ENCODE assay signal across 8 cellular contexts in genomic region chr1:12617511-12617900, GRCh38. TPM values are rescaled to one million over a fixed set of nuclear protein-coding genes. Genes with fewer than 3 reads are reported as not detected.
DNase-seq lines count a peak whose midpoint lies in the region; ATAC-seq and TF ChIP-seq lines count a peak whose summit lies in the region.

No MANE protein-coding gene starts in this region.

- H3K4me1 ChIP-seq in body of pancreas (peaks cover 66% of the 10 kb centered on the region), mesenchymal stem cell (ENCODE audit: control insufficient read depth, insufficient read depth, low read depth, low read length) (peaks cover 35% of the 10 kb centered on the region), transverse colon (peaks cover 17 to 68% (median 52%) of the 10 kb centered on the region in 4 donors)

- no peaks in the 10 kb centered on the region for H3K79me1 ChIP-seq in mesenchymal stem cell (replicated peaks; ENCODE audit: low read length, poor library complexity, severe bottlenecking)

- H3K4me2 ChIP-seq in mesenchymal stem cell (ENCODE audit: low read length, poor library complexity, severe bottlenecking), result peak overlapping the region; percentile 93

- no peak overlapping the region for H3K23ac ChIP-seq in mesenchymal stem cell (ENCODE audit: low read length in 2 of 2)

- no peak overlapping the region for H3K4ac ChIP-seq in mesenchymal stem cell (ENCODE audit: low read depth in 1 of 2, low read length in 2 of 2)

- TF ChIP-seq EP300 in transverse colon (IDR thresholded peaks at IDR 0.05; ENCODE audit: low read depth), result no peak

- TF ChIP-seq CTCF in C4-2B (conservative IDR thresholded peaks at IDR 0.05) (no peak), body of pancreas (IDR thresholded peaks at IDR 0.05) (no peak), transverse colon (IDR thresholded peaks at IDR 0.05) (no peak)

- H3K9me3 ChIP-seq in body of pancreas (no peaks in the 10 kb centered on the region), mesenchymal stem cell (ENCODE audit: control insufficient read depth, low read length) (no peaks in the 10 kb centered on the region), transverse colon (no peaks in the 10 kb centered on the region)

- peak overlapping the region; percentile 91 for H3K9ac ChIP-seq in mesenchymal stem cell (ENCODE audit: low read length)

- H3K4me3 ChIP-seq in body of pancreas (peak overlapping the region; percentile 47 to 80), mesenchymal stem cell (ENCODE audit: insufficient read depth in 1 of 2, low read depth in 1 of 2, low read length in 2 of 2) (peak overlapping the region in 1 of 2 experiments; percentile 83), transverse colon (peak overlapping the region; percentile 54 to 85 (median 66))

- H2BK15ac ChIP-seq in mesenchymal stem cell (ENCODE audit: low read depth, poor library complexity, severe bottlenecking), result no peak overlapping the region

- no peak overlapping the region for H2AK5ac ChIP-seq in mesenchymal stem cell (ENCODE audit: low read length, severe bottlenecking)

- in situ Hi-C loops in transverse colon (cut with MboI; ENCODE audit: low pct_ligation_motif_present in 1 of 4, low pct_unique_long_range_greater_than_20kb in 1 of 4, low sequenced_read_pairs in 3 of 4), result loop anchor here in 1 of 4 donors (25.0 kb wide), 1 partner anchor 205 kb away; no protein-coding TSS in a partner anchor

- H2BK120ac ChIP-seq in mesenchymal stem cell (ENCODE audit: low read depth, low read length), result no peak overlapping the region

- peak; percentile 58 for DNase-seq in NCI-H69 (lab: John Stamatoyannopoulos, UW)
- DNase-seq in body of pancreas, result peak; percentile 73 to 80 (median 79)
- DNase-seq in mesenchymal stem cell, result no peak
- DNase-seq in transverse colon, result peak; percentile 46

- H3K14ac ChIP-seq in mesenchymal stem cell (ENCODE audit: low read length in 2 of 2), result no peak overlapping the region

- H2BK12ac ChIP-seq in mesenchymal stem cell (ENCODE audit: low read length in 2 of 2), result no peak overlapping the region

- 0% methylated on average over 12 to 13 of the region's 13 CpGs for WGBS in body of pancreas, 2 donors
- 2% methylated on average over 5 of the region's 13 CpGs for WGBS in mesenchymal stem cell
- 0% methylated on average over 4 to 13 of the region's 13 CpGs for WGBS in transverse colon (ENCODE audit: low coverage in 1 of 2), 2 donors

- H3K36me3 ChIP-seq in body of pancreas (replicated peaks in 1 of 2; ENCODE audit: insufficient read depth in 1 of 2, low read depth in 2 of 2) (peaks cover 0 to under 1% of the 10 kb centered on the region in 2 donors), mesenchymal stem cell (ENCODE audit: control insufficient read depth in 1 of 2, insufficient read depth in 2 of 2, low read depth in 1 of 2, low read length in 2 of 2) (peaks cover 0 to 6% of the 10 kb centered on the region in 2 experiments), transverse colon (no peaks in the 10 kb centered on the region)

- ATAC-seq in body of pancreas, result peak; percentile 56
- no peak for ATAC-seq in HG03432 (IDR thresholded peaks at IDR 0.05; ENCODE audit: unreplicated experiment)
- ATAC-seq in GM19463 (IDR thresholded peaks at IDR 0.05; ENCODE audit: unreplicated experiment), result no peak
- no peak for ATAC-seq in HG03439 (IDR thresholded peaks at IDR 0.05; ENCODE audit: unreplicated experiment)

- H3K18ac ChIP-seq in mesenchymal stem cell (ENCODE audit: low read depth in 1 of 2, low read length in 2 of 2), result no peak overlapping the region

- H3K27me3 ChIP-seq in body of pancreas (no peaks in the 10 kb centered on the region), mesenchymal stem cell (ENCODE audit: control insufficient read depth in 1 of 2, insufficient read depth in 1 of 2, low read length in 2 of 2) (peaks cover 0 to 26% of the 10 kb centered on the region in 2 experiments), transverse colon (no peaks in the 10 kb centered on the region)

- H3K27ac ChIP-seq in C4-2B, result peak overlapping the region; percentile 79
- H3K27ac ChIP-seq in body of pancreas, result peak overlapping the region; percentile 84 to 99 (median 95)
- no peak overlapping the region for H3K27ac ChIP-seq in mesenchymal stem cell (ENCODE audit: low read length, poor library complexity, severe bottlenecking)
- peak overlapping the region; percentile 92 to 96 (median 94) for H3K27ac ChIP-seq in transverse colon

- TF ChIP-seq POLR2A in body of pancreas (IDR thresholded peaks at IDR 0.05) (peak in 2 of 3 donors; percentile 65 to 69), transverse colon (IDR thresholded peaks at IDR 0.05) (no peak)

- H4K8ac ChIP-seq in mesenchymal stem cell (ENCODE audit: low read length), result no peak overlapping the region

- intact Hi-C loops in body of pancreas (cut with DNase I) (no loop called here), transverse colon (cut with DNase I; ENCODE audit: low total_unique reads) (loop anchor here (2.0 to 10.0 kb wide), 2 partner anchors 23 to 143 kb away; no protein-coding TSS in a partner anchor)

- H4K91ac ChIP-seq in mesenchymal stem cell (ENCODE audit: low read length), result no peak overlapping the region

- no peak overlapping the region for H2BK5ac ChIP-seq in mesenchymal stem cell (ENCODE audit: low read depth, low read length, poor library complexity, severe bottlenecking)

- H2AFZ ChIP-seq in mesenchymal stem cell (ENCODE audit: low read depth, low read length), result no peak overlapping the region

RNA-seq across cellular contexts. Expression of gene DHRS3, which starts 0.5 kb away (rescaled TPM):
- 100 to 1,000 TPM in 1 of 2 donors, 10 to 100 TPM in 1; 81.7 to 104 TPM for total RNA-seq in body of pancreas
- 0.30 TPM for polyA plus RNA-seq in mesenchymal stem cell (2013, experiment 1 of 2)
- 0.34 TPM for polyA plus RNA-seq in mesenchymal stem cell (2013, experiment 2 of 2)
- total RNA-seq in transverse colon, result 100 to 1,000 TPM in 2 of 4 donors, 10 to 100 TPM in 2; 55.3 to 122 (median 103) TPM

RNA-seq across cellular contexts. Expression of gene AADACL4, which starts 26.4 kb away (rescaled TPM):
- total RNA-seq in body of pancreas (not detected), transverse colon (not detected)
- not detected for polyA plus RNA-seq in mesenchymal stem cell (2013, experiment 1 of 2)
- not detected for polyA plus RNA-seq in mesenchymal stem cell (2013, experiment 2 of 2)
